In genomic region chr10:43299579-43299978, GRCh38 we compare ENCODE assay signal across 13 cellular contexts. TPM values are rescaled to one million over a fixed set of nuclear protein-coding genes. Genes with fewer than 3 reads are reported as not detected.
DNase-seq lines count a peak whose midpoint lies in the region; ATAC-seq and TF ChIP-seq lines count a peak whose summit lies in the region.
"Had no signal": no experiment of that assay in that cellular context is flagged by ENCODE, and none has a peak within 500 bp of the region (broad histone marks: within the 10 kb centered on the region; RNA-seq: fewer than 3 reads in every experiment).

No MANE protein-coding gene starts in this region.

- no peak overlapping the region for H3K9ac ChIP-seq in BLaER1
- H3K9ac ChIP-seq: KMS-11 had no signal

- intact Hi-C loops in natural killer cell (cut with micrococcal nuclease) (no loop called here), breast epithelium (cut with DNase I; ENCODE audit: low total_unique reads) (no loop called here)

- H3K4me1 ChIP-seq in BLaER1 (peaks cover 13% of the 10 kb centered on the region), breast epithelium (no peaks in the 10 kb centered on the region)
- H3K4me1 ChIP-seq: vagina had no signal

- no peaks in the 10 kb centered on the region for H3K9me3 Mint-ChIP-seq in natural killer cell

- TF ChIP-seq CTCF in natural killer cell (IDR thresholded peaks at IDR 0.05) (no peak), breast epithelium (IDR thresholded peaks at IDR 0.05) (no peak)

- no peaks in the 10 kb centered on the region for H4K20me1 ChIP-seq in BLaER1

- peaks cover 11% of the 10 kb centered on the region for H3K27me3 ChIP-seq in BLaER1
- H3K27me3 ChIP-seq in breast epithelium, result no peaks in the 10 kb centered on the region
- H3K27me3 ChIP-seq: vagina had no signal

- H3K4me1 Mint-ChIP-seq in natural killer cell, result peaks cover 20 to 33% of the 10 kb centered on the region in 2 donors

- H3K36me3 ChIP-seq in BLaER1, result no peaks in the 10 kb centered on the region
- no peaks in the 10 kb centered on the region for H3K36me3 ChIP-seq in breast epithelium
- H3K36me3 ChIP-seq: sigmoid colon, vagina had no signal

- peak overlapping the region; percentile 25; the same call in 1 of the 2 replicates for H3K4me2 ChIP-seq in BLaER1
- H3K4me2 ChIP-seq: KMS-11 had no signal

- H3K36me3 Mint-ChIP-seq in natural killer cell, result no peaks in the 10 kb centered on the region

- peaks cover 17 to 26% of the 10 kb centered on the region in 2 donors for H3K27me3 Mint-ChIP-seq in natural killer cell (ENCODE audit: low read depth in 2 of 2)

- H3K9me3 ChIP-seq in BLaER1, result peaks cover 8% of the 10 kb centered on the region
- H3K9me3 ChIP-seq in breast epithelium, result no peaks in the 10 kb centered on the region
- H3K9me3 ChIP-seq: sigmoid colon, vagina had no signal

- peak; percentile 51 for DNase-seq in activated CD4-positive, CD25-positive, alpha-beta regulatory T cell treated with anti-CD3 and anti-CD28 coated beads, Interleukin-2, amount 50 U/mL, for 72 hours
- DNase-seq in activated T-helper 9 cell treated with anti-CD3 and anti-CD28 coated beads, Interleukin-2, amount 50 U/mL, for 16 hours (ENCODE audit: low read depth), result peak; percentile 37
- DNase-seq in natural killer cell (no peak), breast epithelium (ENCODE audit: low spot score in 2 of 2) (no peak), Kasumi-1 (lab: John Stamatoyannopoulos, UW) (no peak)
- DNase-seq: nephron progenitor cell, sigmoid colon had no signal

- TF ChIP-seq POLR2A in breast epithelium (IDR thresholded peaks at IDR 0.05), result no peak

- H3K27ac Mint-ChIP-seq in natural killer cell, result peak overlapping the region in 1 of 2 donors; percentile 74
- H3K27ac Mint-ChIP-seq: nephron progenitor cell had no signal

- H3K4me3 Mint-ChIP-seq in natural killer cell, result no peak overlapping the region
- H3K4me3 Mint-ChIP-seq: nephron progenitor cell had no signal

- ATAC-seq in natural killer cell, result peak in 2 of 3 donors; percentile 36 to 68
- no peak for ATAC-seq in HG03139 (IDR thresholded peaks at IDR 0.05; ENCODE audit: unreplicated experiment)
- ATAC-seq in GM19467 (IDR thresholded peaks at IDR 0.05; ENCODE audit: unreplicated experiment), result no peak

- no peak overlapping the region for H3K4me3 ChIP-seq in BLaER1
- no peak overlapping the region for H3K4me3 ChIP-seq in breast epithelium
- H3K4me3 ChIP-seq: sigmoid colon, vagina had no signal

- no peak overlapping the region for H3K27ac ChIP-seq in BLaER1
- H3K27ac ChIP-seq in breast epithelium, result no peak overlapping the region
- H3K27ac ChIP-seq: KMS-11, sigmoid colon, vagina had no signal

RNA-seq across cellular contexts. Expression of gene RASGEF1A, which starts 32.7 kb away (rescaled TPM):
- total RNA-seq in natural killer cell (10 to 100 TPM in 2 of 3 donors, 1 to 10 TPM in 1; 9.3 to 12.9 (median 10.9) TPM), breast epithelium (10 to 100 TPM in 2 of 3 donors, 1 to 10 TPM in 1; 1.1 to 15.8 (median 11.5) TPM)
- total RNA-seq: A673 had no signal

Comparison
In these comparisons a context has a peak if more than half of its experiments do, and no peak if none do; other contexts are left out.
1. DNase-seq: peak in activated CD4-positive, CD25-positive, alpha-beta regulatory T cell treated with anti-CD3 and anti-CD28 coated beads, Interleukin-2, amount 50 U/mL, for 72 hours (single experiment) and activated T-helper 9 cell treated with anti-CD3 and anti-CD28 coated beads, Interleukin-2, amount 50 U/mL, for 16 hours (single experiment); none in natural killer cell (single experiment), breast epithelium (0 of 2) and Kasumi-1 (0 of 2).
2. ATAC-seq: peak in natural killer cell (2 of 3); none in HG03139 (single experiment) and GM19467 (single experiment).